4 cellular contexts compared by ENCODE assay signal in the genomic region with DNA sequence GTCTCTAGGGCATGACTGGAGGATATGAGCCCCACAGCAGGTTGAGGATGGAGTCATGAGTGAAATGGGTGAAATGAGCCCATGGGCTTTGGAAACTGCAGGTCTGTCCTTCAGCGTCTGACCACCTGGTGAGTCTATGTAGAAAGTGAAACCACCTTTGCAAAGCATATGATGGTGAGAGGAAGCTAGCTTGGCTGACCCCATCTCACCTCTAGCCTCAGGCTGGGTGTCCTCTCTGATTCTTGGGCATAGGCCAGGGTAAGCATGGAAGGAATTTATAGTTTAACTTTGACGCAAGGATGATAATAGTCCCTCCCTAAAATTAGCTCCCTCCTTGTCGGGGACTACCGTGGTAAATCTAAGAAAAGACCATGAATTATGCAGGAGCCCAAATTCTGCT. TPM values are rescaled to one million over a fixed set of nuclear protein-coding genes. Genes with fewer than 3 reads are reported as not detected.
"Had no signal": no experiment of that assay in that cellular context is flagged by ENCODE, and none has a peak within 500 bp of the region (broad histone marks: within the 10 kb centered on the region; RNA-seq: fewer than 3 reads in every experiment).

No MANE protein-coding gene starts in this region.

RNA-seq across cellular contexts. Expression of gene PSG9, which starts 16.7 kb away (rescaled TPM):
- total RNA-seq: HepG2, Right ventricle myocardium inferior, SJCRH30, T-cell had no signal
